ENCODE assay signal across 8 cellular contexts in the genomic region with DNA sequence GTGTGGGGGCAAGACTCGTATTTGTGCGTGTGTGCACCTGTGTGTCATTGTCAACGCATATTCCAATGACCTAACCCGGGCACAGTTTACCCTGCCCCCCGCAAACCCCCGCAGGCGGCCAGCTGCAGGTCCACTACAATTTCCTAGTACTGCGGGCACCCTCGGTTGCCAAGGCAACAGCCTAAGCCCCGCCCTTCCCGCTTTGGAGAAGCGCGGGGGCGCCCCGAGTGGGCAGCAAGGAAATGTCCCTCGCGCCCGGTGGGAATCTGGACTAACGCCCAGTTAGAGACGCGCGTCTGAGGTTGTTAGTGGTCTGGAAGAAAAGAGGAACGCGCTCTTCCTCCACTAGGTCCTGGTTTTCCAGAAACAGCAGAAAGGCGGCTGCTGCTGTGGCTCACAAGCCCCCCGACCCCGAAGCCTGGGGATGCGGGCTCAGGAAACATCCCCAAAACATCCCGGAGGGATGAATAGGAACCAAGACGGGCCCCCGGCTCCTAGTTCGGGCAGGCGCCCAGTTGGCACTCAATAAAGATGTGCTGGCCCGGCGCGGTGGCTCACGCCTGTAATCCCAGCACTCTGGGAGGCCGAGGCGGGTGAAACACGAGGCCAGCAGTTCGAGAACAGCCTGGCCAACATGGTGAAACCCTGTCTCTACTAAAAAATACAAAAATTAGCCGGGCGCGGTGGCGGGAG. TPM values are rescaled to one million over a fixed set of nuclear protein-coding genes. Genes with fewer than 3 reads are reported as not detected.
DNase-seq lines count a peak whose midpoint lies in the region; ATAC-seq, FAIRE-seq and TF ChIP-seq lines count a peak whose summit lies in the region.

No MANE protein-coding gene starts in this region.

- no peak for TF ChIP-seq POLR2A in A549 (IDR thresholded peaks at IDR 0.05; ENCODE audit: low read length)

- ATAC-seq in A549: no peak
- ATAC-seq in SK-N-SH treated with all-trans-retinoic acid at 6 μM for 48 hours: peak; percentile 21
- ATAC-seq in GM18520 (IDR thresholded peaks at IDR 0.05; ENCODE audit: unreplicated experiment): no peak

- TF ChIP-seq EP300 in A549 (IDR thresholded peaks at IDR 0.05): no peak

- H3K4me3 ChIP-seq in A549 (no peak overlapping the region; the same call in 2 of the 3 replicates), GM12864 (ENCODE audit: low read depth, low read length) (peak overlapping the region; percentile 72; the same call in 1 of the 2 replicates), subcutaneous abdominal adipose tissue (ENCODE audit: low read depth in 1 of 5, low read length in 5 of 5) (peak overlapping the region; percentile 73 to 94 (median 77))

- H3K27ac ChIP-seq in A549 (peak overlapping the region in 1 of 2 experiments; percentile 99; a peak in 2 of 6 replicates), subcutaneous abdominal adipose tissue (ENCODE audit: low read depth, low read length) (peak overlapping the region; percentile 46)

- DNase-seq in A549 (ENCODE audit: low read depth in 1 of 2, low spot score in 1 of 2): no peak
- no peak for DNase-seq in GM12864 (ENCODE audit: low read depth)
- peak; percentile 19 for DNase-seq in effector CD4-positive, alpha-beta T cell
- peak; percentile 85 for DNase-seq in medulla oblongata (ENCODE audit: extremely low spot score)
- DNase-seq in stimulated activated CD4-positive, alpha-beta T cell treated with anti-CD3 and anti-CD28 coated beads, Interleukin-4, amount 100 ng/mL, for 24 hours: no peak

- 79% methylated on average over 43 of the region's 45 CpGs for WGBS in A549 (ENCODE audit: missing lambda C conversion rate)

- no peaks in the 10 kb centered on the region for H3K9me3 ChIP-seq in A549
- H3K9me3 ChIP-seq in subcutaneous abdominal adipose tissue (ENCODE audit: control insufficient read depth in 5 of 5, low read length in 5 of 5): no peaks in the 10 kb centered on the region

- POLR2A ChIA-PET in A549 (lab: Yijun Ruan, JAX): no interaction called here

- H3K4me1 ChIP-seq in A549: peaks cover 14% of the 10 kb centered on the region
- H3K4me1 ChIP-seq in subcutaneous abdominal adipose tissue (ENCODE audit: control insufficient read depth in 5 of 5, insufficient read depth in 5 of 5, low read length in 5 of 5): peaks cover 4 to 40% (median 30%) of the 10 kb centered on the region in 5 donors

- CTCF ChIA-PET in A549 (lab: Yijun Ruan, JAX): interaction anchor here (3.3 to 4.0 kb wide), 2 partner anchors 12 to 32 kb away, joined by 19 to 59 read pairs; partner anchors contain the start of genes PARP3 and RRP9

- no peak for FAIRE-seq in A549 (lab: Jason Lieb, UNC)

- TF ChIP-seq RAD21 in A549 (conservative IDR thresholded peaks at IDR 0.05 in 1 of 2, IDR thresholded peaks at IDR 0.05 in 1 of 2): no peak

- no peak overlapping the region for H3K9ac ChIP-seq in subcutaneous abdominal adipose tissue (ENCODE audit: low read length in 5 of 5)

- no peak for TF ChIP-seq CTCF in A549 (IDR thresholded peaks at IDR 0.05)
- peak; percentile 20 for TF ChIP-seq CTCF in GM12864 (IDR thresholded peaks at IDR 0.05; ENCODE audit: low read depth, low read length, missing control alignments)

- H3K4me2 ChIP-seq in A549: peak overlapping the region; percentile 91

- no peaks in the 10 kb centered on the region for H3K27me3 ChIP-seq in subcutaneous abdominal adipose tissue (ENCODE audit: control insufficient read depth in 5 of 5, insufficient read depth in 4 of 5, low read length in 5 of 5)

- H3K36me3 ChIP-seq in subcutaneous abdominal adipose tissue (ENCODE audit: control insufficient read depth in 5 of 5, insufficient read depth in 5 of 5, low read length in 5 of 5): peaks cover 0 to 11% (median 2%) of the 10 kb centered on the region in 5 donors

TF ChIP-seq in A549, 52 proteins besides CTCF, POLR2A, EP300 and RAD21 (continues in another document):
- no peak for TF ChIP-seq MYC (IDR thresholded peaks at IDR 0.05; ENCODE audit: borderline replicate concordance, low read length)
- no peak for TF ChIP-seq JUN (IDR thresholded peaks at IDR 0.05)
- TF ChIP-seq MAFK (IDR thresholded peaks at IDR 0.05; ENCODE audit: partially characterized antibody): no peak
- TF ChIP-seq PHF8 (IDR thresholded peaks at IDR 0.05; ENCODE audit: borderline replicate concordance, low read depth): no peak
- no peak for TF ChIP-seq PBX3 (IDR thresholded peaks at IDR 0.05)
- no peak for TF ChIP-seq POLR2AphosphoS2 (conservative IDR thresholded peaks at IDR 0.05; ENCODE audit: low read length)
- no peak for TF ChIP-seq NPAS2 (CRISPR knock-in tag; IDR thresholded peaks at IDR 0.05; ENCODE audit: borderline replicate concordance)
- no peak for TF ChIP-seq FOSL2 (IDR thresholded peaks at IDR 0.05)
- no peak for TF ChIP-seq FOSL2 (CRISPR knock-in tag; IDR thresholded peaks at IDR 0.05)
- no peak for TF ChIP-seq BHLHE40 (IDR thresholded peaks at IDR 0.05; ENCODE audit: low read depth, low read length)

TF ChIP-seq in SK-N-SH treated with all-trans-retinoic acid at 6 μM for 48 hours, 23 proteins besides CTCF, POLR2A, EP300 and RAD21:
- TF ChIP-seq, protein P1, sequence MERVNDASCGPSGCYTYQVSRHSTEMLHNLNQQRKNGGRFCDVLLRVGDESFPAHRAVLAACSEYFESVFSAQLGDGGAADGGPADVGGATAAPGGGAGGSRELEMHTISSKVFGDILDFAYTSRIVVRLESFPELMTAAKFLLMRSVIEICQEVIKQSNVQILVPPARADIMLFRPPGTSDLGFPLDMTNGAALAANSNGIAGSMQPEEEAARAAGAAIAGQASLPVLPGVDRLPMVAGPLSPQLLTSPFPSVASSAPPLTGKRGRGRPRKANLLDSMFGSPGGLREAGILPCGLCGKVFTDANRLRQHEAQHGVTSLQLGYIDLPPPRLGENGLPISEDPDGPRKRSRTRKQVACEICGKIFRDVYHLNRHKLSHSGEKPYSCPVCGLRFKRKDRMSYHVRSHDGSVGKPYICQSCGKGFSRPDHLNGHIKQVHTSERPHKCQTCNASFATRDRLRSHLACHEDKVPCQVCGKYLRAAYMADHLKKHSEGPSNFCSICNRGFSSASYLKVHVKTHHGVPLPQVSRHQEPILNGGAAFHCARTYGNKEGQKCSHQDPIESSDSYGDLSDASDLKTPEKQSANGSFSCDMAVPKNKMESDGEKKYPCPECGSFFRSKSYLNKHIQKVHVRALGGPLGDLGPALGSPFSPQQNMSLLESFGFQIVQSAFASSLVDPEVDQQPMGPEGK (CRISPR knock-in tag; IDR thresholded peaks at IDR 0.05; ENCODE audit: borderline replicate concordance): 0 out of 2 replicates have a peak, but pooled peaks have one; percentile 32
- TF ChIP-seq RARB (CRISPR knock-in tag; IDR thresholded peaks at IDR 0.05) (no peak), ZFP30 (CRISPR knock-in tag; IDR thresholded peaks at IDR 0.05) (no peak)

RNA-seq across cellular contexts. Expression of gene ABHD14A, which starts 1.1 kb away (rescaled TPM):
- polyA plus RNA-seq in A549 (2011; rRNA removed) (6.3 and 7.5 TPM in 2 replicates), A549 (2017; fragmentation: RNase III; extraction: RNeasy Plus Mini Kit Qiagen cat#74134 plus additional on column Dnase treatment) (9.1 to 9.5 TPM (median 9.5 TPM) in 3 replicates)
- polyA plus RNA-seq in A549 (2012; cell fraction: cytosol; rRNA removed): 26.3 and 32.3 TPM in 2 replicates
- 16.0 and 22.2 TPM in 2 replicates for polyA plus RNA-seq in A549 (2012; cell fraction: nucleus; rRNA removed)
- 6.1 and 7.1 TPM in 2 replicates for polyA minus RNA-seq in A549 (2011; rRNA and poly(A)+ RNA removed)

RNA-seq across cellular contexts. Expression of gene ABHD14B, which starts 2.2 kb away (rescaled TPM):
- polyA plus RNA-seq in A549 (2011; rRNA removed) (37.9 and 39.7 TPM in 2 replicates), A549 (2017; fragmentation: RNase III; extraction: RNeasy Plus Mini Kit Qiagen cat#74134 plus additional on column Dnase treatment) (23.2 to 27.2 TPM (median 23.5 TPM) in 3 replicates)
- polyA plus RNA-seq in A549 (2012; cell fraction: cytosol; rRNA removed): 28.5 and 45.0 TPM in 2 replicates
- 26.0 and 34.7 TPM in 2 replicates for polyA plus RNA-seq in A549 (2012; cell fraction: nucleus; rRNA removed)
- 33.5 and 39.5 TPM in 2 replicates for polyA minus RNA-seq in A549 (2011; rRNA and poly(A)+ RNA removed)

RNA-seq across cellular contexts. Expression of gene ACY1, which starts 7.3 kb away (rescaled TPM):
- polyA plus RNA-seq in A549 (2011; rRNA removed): 21.1 and 25.1 TPM in 2 replicates
- polyA plus RNA-seq in A549 (2012; cell fraction: cytosol; rRNA removed): 41.4 and 48.5 TPM in 2 replicates
- 73.1 and 85.8 TPM in 2 replicates for polyA plus RNA-seq in A549 (2012; cell fraction: nucleus; rRNA removed)
- 19.9 to 21.4 TPM (median 20.7 TPM) in 3 replicates for polyA plus RNA-seq in A549 (2017; fragmentation: RNase III; extraction: RNeasy Plus Mini Kit Qiagen cat#74134 plus additional on column Dnase treatment)
- 44.2 and 48.5 TPM in 2 replicates for polyA minus RNA-seq in A549 (2011; rRNA and poly(A)+ RNA removed)

RNA-seq across cellular contexts. Expression of gene PCBP4, which starts 8.7 kb away (rescaled TPM):
- polyA plus RNA-seq in A549 (2011; rRNA removed): 8.6 and 9.3 TPM in 2 replicates
- polyA plus RNA-seq in A549 (2012; cell fraction: cytosol; rRNA removed): 18.9 and 23.2 TPM in 2 replicates
- 41.2 and 47.3 TPM in 2 replicates for polyA plus RNA-seq in A549 (2012; cell fraction: nucleus; rRNA removed)
- polyA plus RNA-seq in A549 (2017; fragmentation: RNase III; extraction: RNeasy Plus Mini Kit Qiagen cat#74134 plus additional on column Dnase treatment): 10.9 to 11.5 TPM (median 11.0 TPM) in 3 replicates
- 12.2 and 17.2 TPM in 2 replicates for polyA minus RNA-seq in A549 (2011; rRNA and poly(A)+ RNA removed)

RNA-seq across cellular contexts. Expression of gene RPL29, which starts 19.7 kb away (rescaled TPM):
- polyA plus RNA-seq in A549 (2011; rRNA removed) (808 and 909 TPM in 2 replicates), A549 (2017; fragmentation: RNase III; extraction: RNeasy Plus Mini Kit Qiagen cat#74134 plus additional on column Dnase treatment) (1,098 to 1,170 TPM (median 1,152 TPM) in 3 replicates)
- polyA plus RNA-seq in A549 (2012; cell fraction: cytosol; rRNA removed): 1,629 and 1,737 TPM in 2 replicates
- polyA plus RNA-seq in A549 (2012; cell fraction: nucleus; rRNA removed): 758 and 846 TPM in 2 replicates
- polyA minus RNA-seq in A549 (2011; rRNA and poly(A)+ RNA removed): 488 and 529 TPM in 2 replicates

Comparison
In these comparisons a context has a peak if more than half of its experiments do, and no peak if none do; other contexts are left out.
1. DNase-seq: peak in effector CD4-positive, alpha-beta T cell (single experiment) and medulla oblongata (single experiment); none in A549 (0 of 2), GM12864 (single experiment) and stimulated activated CD4-positive, alpha-beta T cell treated with anti-CD3 and anti-CD28 coated beads, Interleukin-4, amount 100 ng/mL, for 24 hours (single experiment).